Comparison of ENCODE assay signal across 1 cellular context in genomic region chr4:183860726-183861125, GRCh38.
TF ChIP-seq lines count a peak whose summit lies in the region.

No MANE protein-coding gene starts in this region.

TF ChIP-seq in GM23338, 12 proteins besides CTCF, POLR2A, EP300 and RAD21 (continued from another document):
- TF ChIP-seq, protein P1, sequence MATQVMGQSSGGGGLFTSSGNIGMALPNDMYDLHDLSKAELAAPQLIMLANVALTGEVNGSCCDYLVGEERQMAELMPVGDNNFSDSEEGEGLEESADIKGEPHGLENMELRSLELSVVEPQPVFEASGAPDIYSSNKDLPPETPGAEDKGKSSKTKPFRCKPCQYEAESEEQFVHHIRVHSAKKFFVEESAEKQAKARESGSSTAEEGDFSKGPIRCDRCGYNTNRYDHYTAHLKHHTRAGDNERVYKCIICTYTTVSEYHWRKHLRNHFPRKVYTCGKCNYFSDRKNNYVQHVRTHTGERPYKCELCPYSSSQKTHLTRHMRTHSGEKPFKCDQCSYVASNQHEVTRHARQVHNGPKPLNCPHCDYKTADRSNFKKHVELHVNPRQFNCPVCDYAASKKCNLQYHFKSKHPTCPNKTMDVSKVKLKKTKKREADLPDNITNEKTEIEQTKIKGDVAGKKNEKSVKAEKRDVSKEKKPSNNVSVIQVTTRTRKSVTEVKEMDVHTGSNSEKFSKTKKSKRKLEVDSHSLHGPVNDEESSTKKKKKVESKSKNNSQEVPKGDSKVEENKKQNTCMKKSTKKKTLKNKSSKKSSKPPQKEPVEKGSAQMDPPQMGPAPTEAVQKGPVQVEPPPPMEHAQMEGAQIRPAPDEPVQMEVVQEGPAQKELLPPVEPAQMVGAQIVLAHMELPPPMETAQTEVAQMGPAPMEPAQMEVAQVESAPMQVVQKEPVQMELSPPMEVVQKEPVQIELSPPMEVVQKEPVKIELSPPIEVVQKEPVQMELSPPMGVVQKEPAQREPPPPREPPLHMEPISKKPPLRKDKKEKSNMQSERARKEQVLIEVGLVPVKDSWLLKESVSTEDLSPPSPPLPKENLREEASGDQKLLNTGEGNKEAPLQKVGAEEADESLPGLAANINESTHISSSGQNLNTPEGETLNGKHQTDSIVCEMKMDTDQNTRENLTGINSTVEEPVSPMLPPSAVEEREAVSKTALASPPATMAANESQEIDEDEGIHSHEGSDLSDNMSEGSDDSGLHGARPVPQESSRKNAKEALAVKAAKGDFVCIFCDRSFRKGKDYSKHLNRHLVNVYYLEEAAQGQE (IDR thresholded peaks at IDR 0.05; ENCODE audit: unreplicated experiment), result no peak
- TF ChIP-seq STAT1 (IDR thresholded peaks at IDR 0.05; ENCODE audit: unreplicated experiment), result no peak
